In the genomic region with DNA sequence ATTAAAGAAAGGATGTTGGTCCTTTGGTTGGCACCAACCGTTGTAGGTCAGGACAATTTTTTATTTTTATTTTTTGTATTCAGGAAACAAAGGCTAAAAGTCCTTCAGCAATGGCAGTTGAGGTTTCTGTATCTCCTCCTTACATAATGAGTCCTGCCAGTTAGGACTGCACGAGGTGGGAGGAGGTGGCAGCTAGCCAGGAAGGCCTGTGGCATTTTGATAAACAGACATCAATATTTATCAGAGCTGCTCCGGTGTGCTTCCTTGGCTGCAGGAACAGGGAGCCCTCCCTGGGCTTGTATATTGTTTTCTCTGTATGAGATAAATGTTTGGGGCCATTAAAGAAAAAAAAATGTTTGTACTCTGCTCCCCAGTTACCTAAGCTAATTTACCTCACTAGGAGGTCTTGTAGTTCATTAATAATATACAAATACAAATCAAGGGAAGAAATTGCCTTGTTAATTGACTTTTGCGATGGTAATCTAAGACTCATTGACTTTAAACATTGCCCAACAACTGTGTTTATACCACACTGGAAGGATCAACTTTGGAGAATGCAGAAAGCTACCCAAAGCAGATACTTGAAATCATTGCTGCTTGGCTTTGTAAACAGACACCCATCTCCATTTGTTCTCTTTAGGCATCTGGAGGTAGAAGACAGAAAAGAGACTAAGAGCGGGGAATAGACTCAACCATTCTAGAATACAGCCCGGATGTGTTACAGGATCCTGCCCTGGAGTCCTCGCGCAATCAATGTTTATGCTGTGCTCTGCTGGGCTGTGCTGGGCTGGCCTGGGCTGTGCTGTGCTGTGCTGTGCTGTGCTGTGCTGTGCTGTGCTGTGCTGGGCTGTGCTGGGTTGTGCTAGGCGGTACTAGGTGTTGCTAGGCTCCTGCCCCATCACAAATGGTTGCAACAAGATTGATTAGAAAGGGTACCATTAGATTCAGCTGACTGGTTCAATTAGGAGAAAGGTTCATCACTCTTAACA, we compare ENCODE assay signal across 1 cellular context.
TF ChIP-seq lines count a peak whose summit lies in the region.

No MANE protein-coding gene starts in this region.

TF ChIP-seq in K562, 482 proteins besides CTCF, POLR2A, EP300 and RAD21 (continued from another document and continues in another):
- TF ChIP-seq, protein P1, sequence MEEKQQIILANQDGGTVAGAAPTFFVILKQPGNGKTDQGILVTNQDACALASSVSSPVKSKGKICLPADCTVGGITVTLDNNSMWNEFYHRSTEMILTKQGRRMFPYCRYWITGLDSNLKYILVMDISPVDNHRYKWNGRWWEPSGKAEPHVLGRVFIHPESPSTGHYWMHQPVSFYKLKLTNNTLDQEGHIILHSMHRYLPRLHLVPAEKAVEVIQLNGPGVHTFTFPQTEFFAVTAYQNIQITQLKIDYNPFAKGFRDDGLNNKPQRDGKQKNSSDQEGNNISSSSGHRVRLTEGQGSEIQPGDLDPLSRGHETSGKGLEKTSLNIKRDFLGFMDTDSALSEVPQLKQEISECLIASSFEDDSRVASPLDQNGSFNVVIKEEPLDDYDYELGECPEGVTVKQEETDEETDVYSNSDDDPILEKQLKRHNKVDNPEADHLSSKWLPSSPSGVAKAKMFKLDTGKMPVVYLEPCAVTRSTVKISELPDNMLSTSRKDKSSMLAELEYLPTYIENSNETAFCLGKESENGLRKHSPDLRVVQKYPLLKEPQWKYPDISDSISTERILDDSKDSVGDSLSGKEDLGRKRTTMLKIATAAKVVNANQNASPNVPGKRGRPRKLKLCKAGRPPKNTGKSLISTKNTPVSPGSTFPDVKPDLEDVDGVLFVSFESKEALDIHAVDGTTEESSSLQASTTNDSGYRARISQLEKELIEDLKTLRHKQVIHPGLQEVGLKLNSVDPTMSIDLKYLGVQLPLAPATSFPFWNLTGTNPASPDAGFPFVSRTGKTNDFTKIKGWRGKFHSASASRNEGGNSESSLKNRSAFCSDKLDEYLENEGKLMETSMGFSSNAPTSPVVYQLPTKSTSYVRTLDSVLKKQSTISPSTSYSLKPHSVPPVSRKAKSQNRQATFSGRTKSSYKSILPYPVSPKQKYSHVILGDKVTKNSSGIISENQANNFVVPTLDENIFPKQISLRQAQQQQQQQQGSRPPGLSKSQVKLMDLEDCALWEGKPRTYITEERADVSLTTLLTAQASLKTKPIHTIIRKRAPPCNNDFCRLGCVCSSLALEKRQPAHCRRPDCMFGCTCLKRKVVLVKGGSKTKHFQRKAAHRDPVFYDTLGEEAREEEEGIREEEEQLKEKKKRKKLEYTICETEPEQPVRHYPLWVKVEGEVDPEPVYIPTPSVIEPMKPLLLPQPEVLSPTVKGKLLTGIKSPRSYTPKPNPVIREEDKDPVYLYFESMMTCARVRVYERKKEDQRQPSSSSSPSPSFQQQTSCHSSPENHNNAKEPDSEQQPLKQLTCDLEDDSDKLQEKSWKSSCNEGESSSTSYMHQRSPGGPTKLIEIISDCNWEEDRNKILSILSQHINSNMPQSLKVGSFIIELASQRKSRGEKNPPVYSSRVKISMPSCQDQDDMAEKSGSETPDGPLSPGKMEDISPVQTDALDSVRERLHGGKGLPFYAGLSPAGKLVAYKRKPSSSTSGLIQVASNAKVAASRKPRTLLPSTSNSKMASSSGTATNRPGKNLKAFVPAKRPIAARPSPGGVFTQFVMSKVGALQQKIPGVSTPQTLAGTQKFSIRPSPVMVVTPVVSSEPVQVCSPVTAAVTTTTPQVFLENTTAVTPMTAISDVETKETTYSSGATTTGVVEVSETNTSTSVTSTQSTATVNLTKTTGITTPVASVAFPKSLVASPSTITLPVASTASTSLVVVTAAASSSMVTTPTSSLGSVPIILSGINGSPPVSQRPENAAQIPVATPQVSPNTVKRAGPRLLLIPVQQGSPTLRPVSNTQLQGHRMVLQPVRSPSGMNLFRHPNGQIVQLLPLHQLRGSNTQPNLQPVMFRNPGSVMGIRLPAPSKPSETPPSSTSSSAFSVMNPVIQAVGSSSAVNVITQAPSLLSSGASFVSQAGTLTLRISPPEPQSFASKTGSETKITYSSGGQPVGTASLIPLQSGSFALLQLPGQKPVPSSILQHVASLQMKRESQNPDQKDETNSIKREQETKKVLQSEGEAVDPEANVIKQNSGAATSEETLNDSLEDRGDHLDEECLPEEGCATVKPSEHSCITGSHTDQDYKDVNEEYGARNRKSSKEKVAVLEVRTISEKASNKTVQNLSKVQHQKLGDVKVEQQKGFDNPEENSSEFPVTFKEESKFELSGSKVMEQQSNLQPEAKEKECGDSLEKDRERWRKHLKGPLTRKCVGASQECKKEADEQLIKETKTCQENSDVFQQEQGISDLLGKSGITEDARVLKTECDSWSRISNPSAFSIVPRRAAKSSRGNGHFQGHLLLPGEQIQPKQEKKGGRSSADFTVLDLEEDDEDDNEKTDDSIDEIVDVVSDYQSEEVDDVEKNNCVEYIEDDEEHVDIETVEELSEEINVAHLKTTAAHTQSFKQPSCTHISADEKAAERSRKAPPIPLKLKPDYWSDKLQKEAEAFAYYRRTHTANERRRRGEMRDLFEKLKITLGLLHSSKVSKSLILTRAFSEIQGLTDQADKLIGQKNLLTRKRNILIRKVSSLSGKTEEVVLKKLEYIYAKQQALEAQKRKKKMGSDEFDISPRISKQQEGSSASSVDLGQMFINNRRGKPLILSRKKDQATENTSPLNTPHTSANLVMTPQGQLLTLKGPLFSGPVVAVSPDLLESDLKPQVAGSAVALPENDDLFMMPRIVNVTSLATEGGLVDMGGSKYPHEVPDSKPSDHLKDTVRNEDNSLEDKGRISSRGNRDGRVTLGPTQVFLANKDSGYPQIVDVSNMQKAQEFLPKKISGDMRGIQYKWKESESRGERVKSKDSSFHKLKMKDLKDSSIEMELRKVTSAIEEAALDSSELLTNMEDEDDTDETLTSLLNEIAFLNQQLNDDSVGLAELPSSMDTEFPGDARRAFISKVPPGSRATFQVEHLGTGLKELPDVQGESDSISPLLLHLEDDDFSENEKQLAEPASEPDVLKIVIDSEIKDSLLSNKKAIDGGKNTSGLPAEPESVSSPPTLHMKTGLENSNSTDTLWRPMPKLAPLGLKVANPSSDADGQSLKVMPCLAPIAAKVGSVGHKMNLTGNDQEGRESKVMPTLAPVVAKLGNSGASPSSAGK (IDR thresholded peaks at IDR 0.05) = no peak
- TF ChIP-seq ZFX (CRISPR knock-in tag; IDR thresholded peaks at IDR 0.05) (no peak), SRSF9 (IDR thresholded peaks at IDR 0.05; ENCODE audit: borderline replicate concordance, low read depth, low read length) (no peak), ZNF583 (CRISPR knock-in tag; IDR thresholded peaks at IDR 0.05) (no peak), HEY1 (CRISPR knock-in tag; IDR thresholded peaks at IDR 0.05; ENCODE audit: borderline replicate concordance) (no peak), ARNT (IDR thresholded peaks at IDR 0.05) (peak in 1 of 2 experiments; percentile 79; a peak in 1 of 4 replicates), ZBED1 (IDR thresholded peaks at IDR 0.05) (0 out of 2 replicates have a peak, but pooled peaks have one; percentile 32), KLF10 (CRISPR knock-in tag; IDR thresholded peaks at IDR 0.05) (no peak), LEF1 (IDR thresholded peaks at IDR 0.05) (peak; percentile 58; the same call in 1 of the 2 replicates), CREM (IDR thresholded peaks at IDR 0.05; ENCODE audit: low read depth) (peak; percentile 56; the same call in 1 of the 2 replicates), GATAD2B (IDR thresholded peaks at IDR 0.05; ENCODE audit: borderline replicate concordance) (no peak), TRIM25 (IDR thresholded peaks at IDR 0.05; ENCODE audit: borderline replicate concordance) (no peak), ESRRB (CRISPR knock-in tag; IDR thresholded peaks at IDR 0.05; ENCODE audit: borderline replicate concordance) (no peak), ZNF232 (CRISPR knock-in tag; IDR thresholded peaks at IDR 0.05) (no peak), MXI1 (IDR thresholded peaks at IDR 0.05; ENCODE audit: low read depth, low read length) (peak; percentile 48; the same call in 1 of the 2 replicates), NCOA6 (IDR thresholded peaks at IDR 0.05) (no peak), NEUROD1 (IDR thresholded peaks at IDR 0.05; ENCODE audit: borderline replicate concordance, low read depth, low read length, partially characterized antibody) (peak; percentile 74), ZKSCAN3 (CRISPR knock-in tag; IDR thresholded peaks at IDR 0.05) (no peak), PBX2 (CRISPR knock-in tag; IDR thresholded peaks at IDR 0.05; ENCODE audit: low read depth) (no peak), PBX2 (tag; conservative IDR thresholded peaks at IDR 0.05; ENCODE audit: low read depth) (no peak), POLR2AphosphoS5 (IDR thresholded peaks at IDR 0.05; ENCODE audit: control insufficient read depth, insufficient read depth, low read depth, low read length) (peak; percentile 95), RERE (CRISPR knock-in tag; IDR thresholded peaks at IDR 0.05; ENCODE audit: borderline replicate concordance) (no peak), GABPB1 (CRISPR knock-in tag; IDR thresholded peaks at IDR 0.05) (no peak), C11orf30 (IDR thresholded peaks at IDR 0.05; ENCODE audit: low read depth) (no peak), NELFE (IDR thresholded peaks at IDR 0.05; ENCODE audit: insufficient read depth, insufficient read length) (no peak), L3MBTL2 (IDR thresholded peaks at IDR 0.05) (0 out of 2 replicates have a peak, but pooled peaks have one; percentile 14), HDAC1 (IDR thresholded peaks at IDR 0.05) (peak in 1 of 2 experiments; percentile 30; a peak in 1 of 4 replicates), ZNF140 (CRISPR knock-in tag; IDR thresholded peaks at IDR 0.05) (no peak)
